In the genomic region with DNA sequence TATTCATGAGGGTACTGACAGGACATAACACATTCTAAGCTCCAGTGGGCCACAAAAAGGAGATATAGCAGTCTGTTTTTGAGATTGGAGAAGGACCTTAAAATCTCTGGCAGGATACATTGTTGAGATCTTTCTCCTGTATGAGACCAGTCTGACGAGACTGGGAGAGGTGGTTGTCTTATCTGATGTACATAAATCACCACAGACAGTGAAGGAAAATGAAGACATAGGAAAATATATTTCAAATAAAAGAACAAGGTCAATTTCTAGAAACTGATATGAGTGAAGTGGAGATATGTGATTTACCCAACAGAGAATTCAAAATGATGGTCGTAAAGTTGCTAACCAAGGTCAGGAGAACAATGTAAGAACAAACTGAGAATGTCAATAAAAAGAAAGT, we compare ENCODE assay signal across 39 cellular contexts.
"Had no signal": no experiment of that assay in that cellular context is flagged by ENCODE, and none has a peak within 500 bp of the region (broad histone marks: within the 10 kb centered on the region; RNA-seq: fewer than 3 reads in every experiment).

No MANE protein-coding gene starts in this region.

- H3K27me3 ChIP-seq: adrenal gland, ascending aorta, body of pancreas, brain microvascular endothelial cell, breast epithelium had no signal

- H3K4me1 ChIP-seq: adrenal gland, ascending aorta, body of pancreas, breast epithelium had no signal

- H3K27ac ChIP-seq: adrenal gland, ascending aorta, body of pancreas, brain microvascular endothelial cell, breast epithelium, cardiac muscle cell had no signal

- H3K9me3 ChIP-seq: body of pancreas had no signal

- H3K36me3 Mint-ChIP-seq: activated naive CD4-positive, alpha-beta T cell treated with anti-CD3 and anti-CD28 coated beads, Interleukin-2, amount 10 ng/mL, durations not matched to agents 7 days and 5 days; brain had no signal

- H3K4me1 Mint-ChIP-seq: activated naive CD4-positive, alpha-beta T cell treated with anti-CD3 and anti-CD28 coated beads, Interleukin-2, amount 10 ng/mL, durations not matched to agents 7 days and 5 days; activated naive CD4-positive, alpha-beta T cell treated with anti-CD3 and anti-CD28 coated beads, Interleukin-2, amount 50 U/mL, for 24 hours; activated naive CD8-positive, alpha-beta T cell treated with anti-CD3 and anti-CD28 coated beads for 36 hours; activated naive CD8-positive, alpha-beta T cell treated with anti-CD3 and anti-CD28 coated beads, Interleukin-2, amount 10 ng/mL, durations not matched to agents 7 days and 5 days; activated naive CD8-positive, alpha-beta T cell treated with anti-CD3 and anti-CD28 coated beads, Interleukin-2, amount 50 U/mL, for 24 hours; activated T-helper 17 cell treated with anti-CD3 and anti-CD28 coated beads, Interleukin-2, amount 50 U/mL, for 72 hours; brain; central memory CD8-positive, alpha-beta T cell had no signal

- DNase-seq: activated effector memory CD4-positive, alpha-beta T cell treated with anti-CD3 and anti-CD28 coated beads, Interleukin-2, amount 50 U/mL, for 16 hours; activated effector memory CD4-positive, alpha-beta T cell treated with Interleukin-2 at 50 U/mL for 16 hours; activated gamma-delta T cell; activated gamma-delta T cell treated with Interleukin-2 at 50 U/mL for 16 hours; activated naive CD4-positive, alpha-beta T cell; activated naive CD4-positive, alpha-beta T cell treated with anti-CD3 and anti-CD28 coated beads for 36 hours; activated naive CD4-positive, alpha-beta T cell treated with anti-CD3 and anti-CD28 coated beads, Interleukin-2, amount 10 ng/mL, durations not matched to agents 7 days and 5 days; activated naive CD4-positive, alpha-beta T cell treated with anti-CD3 and anti-CD28 coated beads, Interleukin-2, amount 50 U/mL, for 16 hours; activated naive CD4-positive, alpha-beta T cell treated with Interleukin-2 at 50 U/mL for 16 hours; activated naive CD8-positive, alpha-beta T cell treated with anti-CD3 and anti-CD28 coated beads for 36 hours; activated naive CD8-positive, alpha-beta T cell treated with anti-CD3 and anti-CD28 coated beads, Interleukin-2, amount 10 ng/mL, durations not matched to agents 7 days and 5 days; activated naive CD8-positive, alpha-beta T cell treated with anti-CD3 and anti-CD28 coated beads, Interleukin-2, amount 50 U/mL, for 24 hours; activated T-cell treated with anti-CD3 and anti-CD28 coated beads, Interleukin-2, amount 50 U/mL, for 24 hours; activated T-cell treated with anti-CD3 and anti-CD28 coated beads, Interleukin-2, amount 50 U/mL, for 4 hours; activated T-cell treated with anti-CD3 and anti-CD28 coated beads, Interleukin-2, amount 50 U/mL, for 48 hours; activated T-cell treated with anti-CD3 and anti-CD28 coated beads, Interleukin-2, amount 50 U/mL, for 72 hours; adrenal gland; amniotic stem cell; amygdala; anterior cingulate cortex; aorta; body of pancreas; brain microvascular endothelial cell; caudate nucleus; central memory CD4-positive, alpha-beta T cell; cerebellar nuclear complex had no signal

- H3K4me3 Mint-ChIP-seq: activated naive CD4-positive, alpha-beta T cell treated with anti-CD3 and anti-CD28 coated beads for 36 hours; activated naive CD4-positive, alpha-beta T cell treated with anti-CD3 and anti-CD28 coated beads, Interleukin-2, amount 10 ng/mL, durations not matched to agents 7 days and 5 days; activated naive CD4-positive, alpha-beta T cell treated with anti-CD3 and anti-CD28 coated beads, Interleukin-2, amount 50 U/mL, for 24 hours; activated naive CD8-positive, alpha-beta T cell; activated naive CD8-positive, alpha-beta T cell treated with anti-CD3 and anti-CD28 coated beads for 36 hours; activated naive CD8-positive, alpha-beta T cell treated with anti-CD3 and anti-CD28 coated beads, Interleukin-2, amount 10 ng/mL, durations not matched to agents 7 days and 5 days; activated naive CD8-positive, alpha-beta T cell treated with anti-CD3 and anti-CD28 coated beads, Interleukin-2, amount 50 U/mL, for 24 hours; activated T-cell treated with anti-CD3 and anti-CD28 coated beads, Interleukin-2, amount 50 U/mL, for 24 hours; activated T-cell treated with anti-CD3 and anti-CD28 coated beads, Interleukin-2, amount 50 U/mL, for 4 hours; activated T-cell treated with anti-CD3 and anti-CD28 coated beads, Interleukin-2, amount 50 U/mL, for 72 hours; activated T-helper 1 cell treated with anti-CD3 and anti-CD28 coated beads, Interleukin-12 subunit alpha, Interleukin-12 subunit beta, Interleukin-2, Interleukin-4 antibody, amounts not matched to agents 30 ng/mL and 10 ng/mL and 1 ng/mL, durations not matched to agents 14 hours and 24 hours and 36 hours; activated T-helper 17 cell treated with anti-CD3 and anti-CD28 coated beads, Interleukin-2, amount 50 U/mL, for 72 hours; brain; central memory CD8-positive, alpha-beta T cell had no signal

- ATAC-seq: activated naive CD4-positive, alpha-beta T cell treated with anti-CD3 and anti-CD28 coated beads, Interleukin-2, amount 50 U/mL, for 72 hours; activated naive CD8-positive, alpha-beta T cell treated with anti-CD3 and anti-CD28 coated beads, Interleukin-2, amount 50 U/mL, for 24 hours; activated T-cell treated with anti-CD3 and anti-CD28 coated beads, Interleukin-2, amount 50 U/mL, for 4 hours; activated T-cell treated with anti-CD3 and anti-CD28 coated beads, Interleukin-2, amount 50 U/mL, for 72 hours; activated T-helper 17 cell treated with anti-CD3 and anti-CD28 coated beads, Interleukin-2, amount 50 U/mL, for 72 hours; body of pancreas had no signal

- H3K36me3 ChIP-seq: adrenal gland, ascending aorta, brain microvascular endothelial cell, breast epithelium, cardiac muscle cell had no signal

- FAIRE-seq: astrocyte, bronchial epithelial cell had no signal

- H3K4me3 ChIP-seq: adrenal gland, ascending aorta, body of pancreas, breast epithelium, cardiac muscle cell had no signal

- H3K27ac Mint-ChIP-seq: activated naive CD4-positive, alpha-beta T cell treated with anti-CD3 and anti-CD28 coated beads for 36 hours; activated naive CD4-positive, alpha-beta T cell treated with anti-CD3 and anti-CD28 coated beads, Interleukin-2, amount 10 ng/mL, durations not matched to agents 7 days and 5 days; activated naive CD4-positive, alpha-beta T cell treated with anti-CD3 and anti-CD28 coated beads, Interleukin-2, amount 50 U/mL, for 24 hours; activated naive CD4-positive, alpha-beta T cell treated with anti-CD3 and anti-CD28 coated beads, Interleukin-2, amount 50 U/mL, for 72 hours; activated naive CD8-positive, alpha-beta T cell; activated naive CD8-positive, alpha-beta T cell treated with anti-CD3 and anti-CD28 coated beads for 36 hours; activated naive CD8-positive, alpha-beta T cell treated with anti-CD3 and anti-CD28 coated beads, Interleukin-2, amount 10 ng/mL, durations not matched to agents 7 days and 5 days; activated naive CD8-positive, alpha-beta T cell treated with anti-CD3 and anti-CD28 coated beads, Interleukin-2, amount 50 U/mL, for 24 hours; activated T-cell treated with anti-CD3 and anti-CD28 coated beads, Interleukin-2, amount 50 U/mL, for 24 hours; activated T-cell treated with anti-CD3 and anti-CD28 coated beads, Interleukin-2, amount 50 U/mL, for 72 hours; activated T-helper 1 cell treated with anti-CD3 and anti-CD28 coated beads, Interleukin-12 subunit alpha, Interleukin-12 subunit beta, Interleukin-2, Interleukin-4 antibody, amounts not matched to agents 30 ng/mL and 10 ng/mL and 1 ng/mL, durations not matched to agents 14 hours and 24 hours and 36 hours; activated T-helper 17 cell treated with anti-CD3 and anti-CD28 coated beads, Interleukin-2, amount 50 U/mL, for 72 hours; activated T-helper 2 cell treated with anti-CD3 and anti-CD28 coated beads, Interferon-gamma antibody, Interleukin-2, Interleukin-4, amounts not matched to agents 10 μg/mL and 5 μg/mL and 100 μg/mL, durations not matched to agents 14 hours and 24 hours and 36 hours; brain had no signal
